ENCODE assay signal across 9 cellular contexts in the genomic region with DNA sequence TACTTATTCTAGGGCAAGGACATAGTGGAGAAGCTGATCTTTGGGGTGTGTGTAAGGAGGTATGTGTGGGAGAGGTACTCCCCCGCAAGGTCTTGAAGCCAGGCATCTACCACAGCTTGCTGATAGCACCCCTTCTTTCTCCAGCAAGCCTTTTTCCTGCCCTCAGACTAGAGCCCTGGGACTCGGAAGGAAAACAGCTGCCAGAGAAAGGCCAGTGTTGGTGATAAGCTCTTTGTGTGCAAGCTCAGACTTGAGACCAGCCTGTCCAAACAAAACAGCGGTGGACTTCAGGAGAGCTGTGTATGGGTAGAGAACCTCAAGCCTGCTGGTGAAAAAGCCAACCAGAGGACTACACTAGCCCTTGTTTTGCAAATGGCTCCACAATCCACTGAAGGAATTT.
DNase-seq lines count a peak whose midpoint lies in the region; ATAC-seq and TF ChIP-seq lines count a peak whose summit lies in the region.
"Had no signal": no experiment of that assay in that cellular context is flagged by ENCODE, and none has a peak within 500 bp of the region (broad histone marks: within the 10 kb centered on the region; RNA-seq: fewer than 3 reads in every experiment).

No MANE protein-coding gene starts in this region.

- H3K27ac Mint-ChIP-seq in nephron progenitor cell, result peak overlapping the region; percentile 60
- H3K27ac Mint-ChIP-seq: activated CD4-positive, alpha-beta T cell treated with anti-CD3 and anti-CD28 coated beads for 36 hours had no signal

- H3K27me3 Mint-ChIP-seq in nephron progenitor cell (ENCODE audit: low read depth, poor library complexity), result no peaks in the 10 kb centered on the region

- peaks cover 19% of the 10 kb centered on the region for H3K36me3 Mint-ChIP-seq in nephron progenitor cell (ENCODE audit: low read depth)

- no peak overlapping the region for H3K4me3 Mint-ChIP-seq in nephron progenitor cell
- H3K4me3 Mint-ChIP-seq: activated CD4-positive, alpha-beta T cell treated with anti-CD3 and anti-CD28 coated beads for 36 hours had no signal

- intact Hi-C loops in posterior cingulate gyrus (cut with DNase I), result loop anchor here (1.0 to 5.0 kb wide), 3 partner anchors 1085 to 1632 kb away; no protein-coding TSS in a partner anchor

- peaks cover 3% of the 10 kb centered on the region for H3K9me3 Mint-ChIP-seq in nephron progenitor cell

- ATAC-seq in HG03432 (IDR thresholded peaks at IDR 0.05; ENCODE audit: unreplicated experiment), result peak; percentile 30

- DNase-seq in DMS114 treated with DMSO at 0.1 percent for 48 hours (lab: John Stamatoyannopoulos, UW; ENCODE audit: unreplicated experiment), result peak; percentile 38
- DNase-seq in dermis blood vessel endothelial cell, result peak; percentile 63
- no peak for DNase-seq in nephron progenitor cell
- DNase-seq in RKO (ENCODE audit: low spot score), result no peak
- DNase-seq in KG1 (lab: John Stamatoyannopoulos, UW), result no peak
- DNase-seq in posterior cingulate gyrus, result no peak
- DNase-seq in epidermal melanocyte (ENCODE audit: insufficient read length, low spot score), result no peak

- peaks cover 69% of the 10 kb centered on the region for H3K4me1 Mint-ChIP-seq in nephron progenitor cell
- H3K4me1 Mint-ChIP-seq: activated CD4-positive, alpha-beta T cell treated with anti-CD3 and anti-CD28 coated beads for 36 hours had no signal

- TF ChIP-seq CTCF in nephron progenitor cell (IDR thresholded peaks at IDR 0.05), result no peak

Comparison
In these comparisons a context has a peak if more than half of its experiments do, and no peak if none do; other contexts are left out.
1. DNase-seq: peak in DMS114 treated with DMSO at 0.1 percent for 48 hours (single experiment) and dermis blood vessel endothelial cell (single experiment); none in nephron progenitor cell (single experiment), RKO (single experiment), KG1 (single experiment), posterior cingulate gyrus (0 of 10) and epidermal melanocyte (single experiment).